38 cellular contexts compared by ENCODE assay signal in the genomic region with DNA sequence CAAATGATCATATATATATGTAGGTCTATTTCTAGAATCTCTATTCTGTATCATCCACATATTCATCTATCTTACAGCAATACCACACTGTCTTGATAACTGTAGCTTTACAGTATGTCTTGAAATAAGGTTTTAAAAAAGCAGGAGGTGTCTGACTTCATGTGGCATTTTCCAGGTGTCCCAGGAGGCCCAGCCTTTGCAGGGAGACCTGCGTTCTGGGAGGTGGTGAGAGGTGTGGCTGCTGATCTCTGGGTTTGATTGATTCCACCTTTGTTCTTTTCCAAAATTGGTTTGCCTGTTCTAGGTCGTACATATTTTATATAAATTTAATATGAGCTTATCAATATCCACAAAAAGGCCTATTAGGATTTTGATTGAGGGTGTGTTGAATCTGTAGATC. TPM values are rescaled to one million over a fixed set of nuclear protein-coding genes. Genes with fewer than 3 reads are reported as not detected.
"Had no signal": no experiment of that assay in that cellular context is flagged by ENCODE, and none has a peak within 500 bp of the region (broad histone marks: within the 10 kb centered on the region; RNA-seq: fewer than 3 reads in every experiment).

No MANE protein-coding gene starts in this region.

- H3K9me3 ChIP-seq: MG63 had no signal

- H3K4me3 ChIP-seq: MG63 had no signal

- DNase-seq: Karpas-422, Kasumi-1, MG63, MM.1S, MV-4-11, NCI-H1048, NCI-H1092, NCI-H1092 treated with DMSO at 0.1 percent for 48 hours, NCI-H1105, NCI-H1105 treated with DMSO at 0.1 percent for 48 hours, NCI-H1417, NCI-H1417 treated with DMSO at 0.1 percent for 48 hours, NCI-H1436, NCI-H1436 treated with DMSO at 0.1 percent for 48 hours, NCI-H146, NCI-H1694, NCI-H1694 treated with DMSO at 0.1 percent for 48 hours, NCI-H187, NCI-H187 treated with DMSO at 0.1 percent for 48 hours, NCI-H1930, NCI-H2029, NCI-H2029 treated with DMSO at 0.1 percent for 48 hours, NCI-H2081, NCI-H2081 treated with DMSO at 0.1 percent for 48 hours, NCI-H2107, NCI-H2171, NCI-H2171 treated with DMSO at 0.1 percent for 48 hours, NCI-H2227 treated with DMSO at 0.1 percent for 48 hours, NCI-H226, NCI-H345, NCI-H446, NCI-H446 treated with DMSO at 0.1 percent for 48 hours, NCI-H510A, NCI-H510A treated with DMSO at 0.1 percent for 48 hours had no signal

- H3K27ac ChIP-seq: KMS-11 had no signal

- H3K36me3 ChIP-seq: MG63 had no signal

- H3K27me3 ChIP-seq: MG63 had no signal

RNA-seq across cellular contexts. Expression of a gene that starts 26.6 kb away (rescaled TPM):
- total RNA-seq: LHCN-M2, M059J, MCF 10A had no signal
